Comparison of ENCODE assay signal across 16 cellular contexts in genomic region chr19:42102877-42103276, GRCh38. TPM values are rescaled to one million over a fixed set of nuclear protein-coding genes. Genes with fewer than 3 reads are reported as not detected.
A peak's percentile ranks its signal among the peaks of the same experiment; 100 is the strongest.
DNase-seq lines count a peak whose midpoint lies in the region; ATAC-seq and TF ChIP-seq lines count a peak whose summit lies in the region.
"Had no signal": no experiment of that assay in that cellular context is flagged by ENCODE, and none has a peak within 500 bp of the region (broad histone marks: within the 10 kb centered on the region; RNA-seq: fewer than 3 reads in every experiment).

No MANE protein-coding gene starts in this region.

- ATAC-seq in memory B cell (ENCODE audit: low read depth) = no peak
- ATAC-seq: CD8-positive, alpha-beta T cell; GM12878 had no signal

- H3K4me1 ChIP-seq in HEK293 (ENCODE audit: control insufficient read depth, insufficient read depth, low read length) = no peaks in the 10 kb centered on the region

- peak overlapping the region in 5 of 7 donors; percentile 3 to 77 (median 50) for H3K27ac Mint-ChIP-seq in CD14-positive monocyte
- peak overlapping the region; percentile 9 for H3K27ac Mint-ChIP-seq in memory B cell
- H3K27ac Mint-ChIP-seq: CD8-positive, alpha-beta T cell; HFFc6 had no signal

- H3K9me3 Mint-ChIP-seq in CD14-positive monocyte (no peaks in the 10 kb centered on the region), memory B cell (no peaks in the 10 kb centered on the region)
- H3K9me3 Mint-ChIP-seq: CD8-positive, alpha-beta T cell; HFFc6 had no signal

- peaks cover 76 to 91% of the 10 kb centered on the region in 2 donors for H3K36me3 Mint-ChIP-seq in CD14-positive monocyte
- H3K36me3 Mint-ChIP-seq in memory B cell = peaks cover 32% of the 10 kb centered on the region

- POLR2A ChIA-PET in HEK293 (lab: Yijun Ruan, JAX) = interaction anchor here (1.1 to 1.4 kb wide), 2 partner anchors 10 to 148 kb away, joined by 3 to 4 read pairs; no protein-coding TSS in a partner anchor

- CTCF ChIA-PET in HEK293 (lab: Yijun Ruan, JAX) = interaction anchor here (0.7 to 2.5 kb wide), 13 partner anchors 8 to 414 kb away, joined by 3 to 13 read pairs (median 4); partner anchors contain the start of gene POU2F2

- H3K36me3 ChIP-seq in HEK293 (ENCODE audit: control insufficient read depth in 2 of 2, insufficient read depth in 1 of 2, low read length in 2 of 2) = no peaks in the 10 kb centered on the region; a peak in 1 of 3 replicates

- intact Hi-C loops in CD14-positive monocyte (cut with micrococcal nuclease) = loop anchor here in 1 of 2 donors (10.0 kb wide), 2 partner anchors 132 to 192 kb away; no protein-coding TSS in a partner anchor

- no peak overlapping the region for H3K4me3 Mint-ChIP-seq in CD14-positive monocyte
- H3K4me3 Mint-ChIP-seq in memory B cell = no peak overlapping the region
- H3K4me3 Mint-ChIP-seq: CD8-positive, alpha-beta T cell; HFFc6 had no signal

- H3K4me3 ChIP-seq in HEK293 (ENCODE audit: low read depth, low read length) = no peak overlapping the region
- H3K4me3 ChIP-seq: GM12878 had no signal

- no peaks in the 10 kb centered on the region; the same call in 1 of the 2 replicates for H3K9me3 ChIP-seq in HEK293 (ENCODE audit: control insufficient read depth, insufficient read depth, low read depth, low read length)

- DNase-seq in CD14-positive monocyte (ENCODE audit: low spot score) (no peak), memory B cell (ENCODE audit: low spot score in 2 of 2) (no peak), NCI-H2081 (lab: John Stamatoyannopoulos, UW) (no peak), NAMALWA (ENCODE audit: low spot score) (no peak), DMS79 (lab: John Stamatoyannopoulos, UW) (no peak)
- DNase-seq: ACHN; Calu3; CD8-positive, alpha-beta T cell; DND-41; EL; HCEC 1CT; HFFc6 had no signal

- H3K4me1 Mint-ChIP-seq in CD14-positive monocyte (peaks cover 4% of the 10 kb centered on the region), memory B cell (peaks cover 26% of the 10 kb centered on the region)

- TF ChIP-seq CTCF in CD14-positive monocyte (IDR thresholded peaks at IDR 0.05) (no peak), HEK293 (tag by site-specific recombination; IDR thresholded peaks at IDR 0.05) (no peak)

- H3K27ac ChIP-seq in HEK293 (ENCODE audit: extremely low read depth, low read depth, low read length) = no peak overlapping the region
- H3K27ac ChIP-seq: C4-2B, HL-60 had no signal

- peaks cover 0 to 2% (median 0%) of the 10 kb centered on the region in 3 donors for H3K27me3 Mint-ChIP-seq in CD14-positive monocyte (ENCODE audit: low read depth in 3 of 3)
- no peaks in the 10 kb centered on the region for H3K27me3 Mint-ChIP-seq in memory B cell

TF ChIP-seq in HEK293, 187 proteins besides CTCF, POLR2A, EP300 and RAD21:
- TF ChIP-seq PRDM2 (tag by site-specific recombination; IDR thresholded peaks at IDR 0.05; ENCODE audit: borderline replicate concordance) (no peak), ZNF433 (tag by site-specific recombination; IDR thresholded peaks at IDR 0.05; ENCODE audit: low read depth) (no peak), ZSCAN18 (tag by site-specific recombination; IDR thresholded peaks at IDR 0.05) (no peak), ZNF623 (tag by site-specific recombination; IDR thresholded peaks at IDR 0.05) (peak; percentile 95), ZNF514 (tag by site-specific recombination; IDR thresholded peaks at IDR 0.05) (no peak), ZNF280D (tag by site-specific recombination; IDR thresholded peaks at IDR 0.05) (no peak), MZF1 (tag by site-specific recombination; IDR thresholded peaks at IDR 0.05; ENCODE audit: borderline replicate concordance) (no peak)

RNA-seq across cellular contexts. Expression of gene ZNF574, which starts 26.9 kb away (rescaled TPM):
- polyA plus RNA-seq in CD14-positive monocyte = 1 to 10 TPM; 3.3 to 4.9 TPM

RNA-seq across cellular contexts. Expression of gene POU2F2, which starts 29.4 kb away (rescaled TPM):
- polyA plus RNA-seq in CD14-positive monocyte = 10 to 100 TPM; 20.0 to 28.2 TPM

RNA-seq across cellular contexts. Expression of gene GRIK5, which starts 32.9 kb away (rescaled TPM):
- under 1 TPM in 1 of 2 donors, not detected in 1; 0.12 TPM for polyA plus RNA-seq in CD14-positive monocyte
